Comparison of ENCODE assay signal across 21 cellular contexts in the genomic region with DNA sequence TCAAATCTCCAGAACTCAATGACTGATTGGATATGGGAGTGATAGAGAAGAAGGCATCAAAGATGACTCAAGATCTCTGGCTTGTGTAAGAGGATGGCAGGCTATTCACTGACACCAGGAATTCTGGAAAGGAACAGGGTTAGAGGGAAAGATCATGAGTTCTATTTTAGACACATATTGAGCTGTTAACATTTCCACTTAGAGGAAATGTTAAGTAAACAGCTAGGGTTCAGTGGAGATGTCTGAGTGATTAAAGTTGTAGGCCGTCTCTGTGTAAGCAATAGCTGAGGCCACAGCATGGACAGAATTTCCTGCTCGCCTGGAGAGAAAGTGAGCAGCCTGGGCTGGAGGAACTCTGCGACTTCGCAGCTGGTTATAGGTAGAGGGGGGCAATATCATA. TPM values are rescaled to one million over a fixed set of nuclear protein-coding genes. Genes with fewer than 3 reads are reported as not detected.
A peak's percentile ranks its signal among the peaks of the same experiment; 100 is the strongest.
DNase-seq lines count a peak whose midpoint lies in the region; ATAC-seq and TF ChIP-seq lines count a peak whose summit lies in the region.
"Had no signal": no experiment of that assay in that cellular context is flagged by ENCODE, and none has a peak within 500 bp of the region (broad histone marks: within the 10 kb centered on the region; RNA-seq: fewer than 3 reads in every experiment).

No MANE protein-coding gene starts in this region.

- H3K9ac ChIP-seq in neural progenitor cell, result no peak overlapping the region

- intact Hi-C loops in activated CD4-positive, alpha-beta T cell treated with anti-CD3 and anti-CD28 coated beads for 36 hours (cut with DNase I, micrococcal nuclease), result loop anchor here in 1 of 2 experiments (10.0 kb wide), 1 partner anchor 51 kb away; no protein-coding TSS in a partner anchor

- H3K4me3 Mint-ChIP-seq in activated CD4-positive, alpha-beta T cell treated with anti-CD3 and anti-CD28 coated beads for 36 hours, result no peak overlapping the region
- H3K4me3 Mint-ChIP-seq in HFFc6 (no peak overlapping the region), neural progenitor cell (no peak overlapping the region)
- H3K4me3 Mint-ChIP-seq: GM23338; naive thymus-derived CD8-positive, alpha-beta T cell had no signal

- H3K36me3 Mint-ChIP-seq in activated CD4-positive, alpha-beta T cell treated with anti-CD3 and anti-CD28 coated beads for 36 hours (ENCODE audit: low read depth), result peaks cover 65% of the 10 kb centered on the region
- H3K36me3 Mint-ChIP-seq in HFFc6 (ENCODE audit: low read depth) (no peaks in the 10 kb centered on the region), neural progenitor cell (no peaks in the 10 kb centered on the region)

- no peaks in the 10 kb centered on the region for H3K79me2 ChIP-seq in neural progenitor cell (ENCODE audit: low read depth)

- H2AFZ ChIP-seq in neural progenitor cell (replicated peaks), result no peak overlapping the region
- H2AFZ ChIP-seq: GM23338 had no signal

- no peak overlapping the region for H3K4me2 ChIP-seq in neural progenitor cell
- H3K4me2 ChIP-seq: GM23338 had no signal

- H3F3A ChIP-seq in neural progenitor cell (ENCODE audit: low read depth), result no peaks in the 10 kb centered on the region

- POLR2A ChIA-PET in activated CD4-positive, alpha-beta T cell treated with anti-CD3 and anti-CD28 coated beads for 36 hours (lab: Charles Lee), result no interaction called here

- DNase-seq in activated CD4-positive, alpha-beta T cell treated with anti-CD3 and anti-CD28 coated beads for 36 hours, result no peak
- DNase-seq in activated CD4-positive, alpha-beta T cell treated with anti-CD3 and anti-CD28 coated beads for 48 hours, result no peak
- DNase-seq in HFFc6, result peak; percentile 10
- DNase-seq in fibroblast of gingiva (ENCODE audit: low read depth), result peak; percentile 78
- DNase-seq in neural progenitor cell (ENCODE audit: low spot score), result no peak
- no peak for DNase-seq in SK-N-DZ (ENCODE audit: low spot score)
- no peak for DNase-seq in NCI-H526 treated with DMSO at 0.1 percent for 48 hours (lab: John Stamatoyannopoulos, UW)
- DNase-seq: 8988T; activated CD8-positive, alpha-beta memory T cell treated with anti-CD3 and anti-CD28 coated beads, Interleukin-2, amount 50 U/mL, for 48 hours; C1 segment of cervical spinal cord; naive thymus-derived CD8-positive, alpha-beta T cell; NCI-H1417; NCI-H526; OCI-M1; T-helper 9 cell; transverse colon had no signal

- TF ChIP-seq CTCF in HFFc6 (IDR thresholded peaks at IDR 0.05) (no peak), neural progenitor cell (IDR thresholded peaks at IDR 0.05) (no peak)

- H3K9me3 ChIP-seq in neural progenitor cell (ENCODE audit: low read depth), result no peaks in the 10 kb centered on the region
- H3K9me3 ChIP-seq: SJCRH30, transverse colon had no signal

- peaks cover 51% of the 10 kb centered on the region for H3K4me1 Mint-ChIP-seq in activated CD4-positive, alpha-beta T cell treated with anti-CD3 and anti-CD28 coated beads for 36 hours
- H3K4me1 Mint-ChIP-seq in HFFc6 (ENCODE audit: low read depth), result peaks cover 15% of the 10 kb centered on the region
- H3K4me1 Mint-ChIP-seq in neural progenitor cell, result no peaks in the 10 kb centered on the region
- H3K4me1 Mint-ChIP-seq: GM23338 had no signal

- H3K27me3 ChIP-seq in neural progenitor cell, result no peaks in the 10 kb centered on the region
- H3K27me3 ChIP-seq: SJCRH30, transverse colon had no signal

- no peaks in the 10 kb centered on the region for H4K20me1 ChIP-seq in neural progenitor cell (ENCODE audit: low read depth)

- CTCF ChIA-PET in activated CD4-positive, alpha-beta T cell treated with anti-CD3 and anti-CD28 coated beads for 36 hours (lab: Charles Lee), result interaction anchor here (0.7 to 1.6 kb wide), 3 partner anchors 16 to 53 kb away, joined by 3 to 5 read pairs (median 4); partner anchors contain the start of gene ZC3H12D

- H3K36me3 ChIP-seq in neural progenitor cell, result no peaks in the 10 kb centered on the region
- H3K36me3 ChIP-seq: SJCRH30, transverse colon had no signal

- H3K9me3 Mint-ChIP-seq in activated CD4-positive, alpha-beta T cell treated with anti-CD3 and anti-CD28 coated beads for 36 hours (ENCODE audit: low read depth), result no peaks in the 10 kb centered on the region
- no peaks in the 10 kb centered on the region for H3K9me3 Mint-ChIP-seq in HFFc6
- H3K9me3 Mint-ChIP-seq in neural progenitor cell, result no peaks in the 10 kb centered on the region
- H3K9me3 Mint-ChIP-seq: GM23338; naive thymus-derived CD8-positive, alpha-beta T cell had no signal

- no peak for ATAC-seq in activated CD4-positive, alpha-beta T cell treated with anti-CD3 and anti-CD28 coated beads for 36 hours
- ATAC-seq in GM21360 (IDR thresholded peaks at IDR 0.05; ENCODE audit: unreplicated experiment), result no peak
- ATAC-seq: esophagus mucosa; GM23338; naive thymus-derived CD8-positive, alpha-beta T cell had no signal

- no peaks in the 10 kb centered on the region for H3K27me3 Mint-ChIP-seq in activated CD4-positive, alpha-beta T cell treated with anti-CD3 and anti-CD28 coated beads for 36 hours
- H3K27me3 Mint-ChIP-seq in HFFc6 (ENCODE audit: insufficient read depth) (peaks cover 4% of the 10 kb centered on the region), neural progenitor cell (ENCODE audit: insufficient read depth, low read depth) (peaks cover 2% of the 10 kb centered on the region)
- H3K27me3 Mint-ChIP-seq: naive thymus-derived CD8-positive, alpha-beta T cell had no signal

- H3K4me3 ChIP-seq in neural progenitor cell, result no peak overlapping the region
- H3K4me3 ChIP-seq: GM23338, lung, SJCRH30, transverse colon had no signal

- H3K4me1 ChIP-seq in neural progenitor cell, result no peaks in the 10 kb centered on the region
- H3K4me1 ChIP-seq: SJCRH30 had no signal

- peak overlapping the region; percentile 8 for H3K27ac Mint-ChIP-seq in activated CD4-positive, alpha-beta T cell treated with anti-CD3 and anti-CD28 coated beads for 36 hours
- H3K27ac Mint-ChIP-seq in HFFc6 (no peak overlapping the region), neural progenitor cell (peak overlapping the region; percentile 10)
- H3K27ac Mint-ChIP-seq: GM23338 had no signal

- no peak overlapping the region for H3K27ac ChIP-seq in neural progenitor cell
- H3K27ac ChIP-seq: SJCRH30 had no signal

RNA-seq across cellular contexts. Expression of gene ZC3H12D, which starts 21.0 kb away (rescaled TPM):
- total RNA-seq in activated CD4-positive, alpha-beta T cell treated with anti-CD3 and anti-CD28 coated beads for 36 hours, result 10 to 100 TPM; 72.2 to 89.9 TPM
- total RNA-seq in HFFc6 (2021; fragmentation: NEBNext Ultra II Directional; extraction: Animal tissue kit (Norgen Biotek cat#: 25700)), result under 1 TPM in 4 of 6 experiments, not detected in 2; 0.05 to 0.16 (median 0.10) TPM
- 0.03 TPM in 1 of 2 replicates, not detected in the other for total RNA-seq in neural progenitor cell (ENCODE audit: low replicate concordance)
- not detected in 2 replicates for polyA plus RNA-seq in SK-N-DZ (2014; cell fraction: cytosol; rRNA removed)
- polyA plus RNA-seq in SK-N-DZ (2014; cell fraction: nucleus; rRNA removed), result 0.08 TPM in 1 of 2 replicates, not detected in the other
- total RNA-seq: SJCRH30 had no signal
- polyA plus RNA-seq: GM23338 had no signal

Comparison
In these comparisons a context has a peak if more than half of its experiments do, and no peak if none do; other contexts are left out.
1. DNase-seq: peak in HFFc6 (single experiment) and fibroblast of gingiva (single experiment); none in activated CD4-positive, alpha-beta T cell treated with anti-CD3 and anti-CD28 coated beads for 36 hours (single experiment), activated CD4-positive, alpha-beta T cell treated with anti-CD3 and anti-CD28 coated beads for 48 hours (single experiment), neural progenitor cell (single experiment), SK-N-DZ (single experiment) and NCI-H526 treated with DMSO at 0.1 percent for 48 hours (single experiment).
2. RNA of gene ZC3H12D, which starts 21.0 kb away (total RNA-seq): 72.2 to 89.9 TPM in activated CD4-positive, alpha-beta T cell treated with anti-CD3 and anti-CD28 coated beads for 36 hours; 0.05 to 0.16 TPM in HFFc6 and 0.03 TPM in neural progenitor cell; every median in the first group is over 10 times any median in the second.